20 cellular contexts compared by ENCODE assay signal in genomic region chr2:230075988-230076631, GRCh38. TPM values are rescaled to one million over a fixed set of nuclear protein-coding genes. Genes with fewer than 3 reads are reported as not detected.
DNase-seq lines count a peak whose midpoint lies in the region; ATAC-seq and TF ChIP-seq lines count a peak whose summit lies in the region.
"Had no signal": no experiment of that assay in that cellular context is flagged by ENCODE, and none has a peak within 500 bp of the region (broad histone marks: within the 10 kb centered on the region; RNA-seq: fewer than 3 reads in every experiment).

No MANE protein-coding gene starts in this region.

- H3K4me2 ChIP-seq in GM23338 (no peak overlapping the region), PC-3 (ENCODE audit: low read length) (no peak overlapping the region)

- no TSS peak for BruUV-seq in PC-3 (replicated peaks; lab: Mats Ljungman, UMichigan)

- no peaks in the 10 kb centered on the region for H4K20me1 ChIP-seq in GM23338 (replicated peaks; ENCODE audit: insufficient read depth)
- no peaks in the 10 kb centered on the region for H4K20me1 ChIP-seq in PC-3 (ENCODE audit: low read length)

- H3K79me2 ChIP-seq in GM23338 (replicated peaks; ENCODE audit: insufficient read depth) (no peaks in the 10 kb centered on the region), PC-3 (ENCODE audit: low read length) (no peaks in the 10 kb centered on the region)

- H3K9me3 Mint-ChIP-seq in GM23338 = no peaks in the 10 kb centered on the region; the same call in 2 of the 3 replicates
- no peaks in the 10 kb centered on the region for H3K9me3 Mint-ChIP-seq in effector memory CD8-positive, alpha-beta T cell
- H3K9me3 Mint-ChIP-seq: natural killer cell had no signal

- H3K27me3 Mint-ChIP-seq in GM23338 (ENCODE audit: insufficient read depth, low read depth, poor library complexity) = no peaks in the 10 kb centered on the region
- no peaks in the 10 kb centered on the region for H3K27me3 Mint-ChIP-seq in effector memory CD8-positive, alpha-beta T cell
- H3K27me3 Mint-ChIP-seq: activated naive CD4-positive, alpha-beta T cell treated with anti-CD3 and anti-CD28 coated beads, Interleukin-2, amount 50 U/mL, for 24 hours had no signal

- TF ChIP-seq CTCF in GM23338 (conservative IDR thresholded peaks at IDR 0.05; ENCODE audit: low read depth in 2 of 2) = 0 out of 4 replicates have a peak, but pooled peaks of 1 of the 2 experiments have one; percentile 17
- TF ChIP-seq CTCF in PC-3 (conservative IDR thresholded peaks at IDR 0.05; ENCODE audit: low read depth, low read length) = no peak
- TF ChIP-seq CTCF in fibroblast of mammary gland (conservative IDR thresholded peaks at IDR 0.05; ENCODE audit: control insufficient read depth, insufficient read depth, low read depth, low read length) = no peak

- no peak overlapping the region for H3K4me3 Mint-ChIP-seq in GM23338
- no peak overlapping the region for H3K4me3 Mint-ChIP-seq in effector memory CD8-positive, alpha-beta T cell
- H3K4me3 Mint-ChIP-seq: activated naive CD4-positive, alpha-beta T cell treated with anti-CD3 and anti-CD28 coated beads, Interleukin-2, amount 50 U/mL, for 24 hours; CD4-positive, alpha-beta memory T cell; memory B cell; natural killer cell had no signal

- no peak overlapping the region for H3K9ac ChIP-seq in PC-3 (ENCODE audit: low read length)

- H3K36me3 ChIP-seq in GM23338 (ENCODE audit: insufficient read depth) = no peaks in the 10 kb centered on the region
- H3K36me3 ChIP-seq in PC-3 (ENCODE audit: low read depth, low read length) = no peaks in the 10 kb centered on the region
- H3K36me3 ChIP-seq: vagina had no signal

- H3K27me3 ChIP-seq in GM23338 (ENCODE audit: insufficient read depth) (no peaks in the 10 kb centered on the region), PC-3 (ENCODE audit: low read length) (no peaks in the 10 kb centered on the region)
- H3K27me3 ChIP-seq: vagina had no signal

- no peaks in the 10 kb centered on the region for H3K36me3 Mint-ChIP-seq in GM23338 (ENCODE audit: low read depth)
- peaks cover 5% of the 10 kb centered on the region for H3K36me3 Mint-ChIP-seq in effector memory CD8-positive, alpha-beta T cell (ENCODE audit: insufficient read depth)
- H3K36me3 Mint-ChIP-seq: activated naive CD4-positive, alpha-beta T cell treated with anti-CD3 and anti-CD28 coated beads, Interleukin-2, amount 50 U/mL, for 24 hours; CD4-positive, alpha-beta memory T cell; natural killer cell had no signal

- ATAC-seq in GM23338 (peak; percentile 62), PC-3 (peak; percentile 29; the same call in 1 of the 2 replicates), GM21447 (IDR thresholded peaks at IDR 0.05; ENCODE audit: unreplicated experiment) (no peak)
- no peak for ATAC-seq in effector memory CD8-positive, alpha-beta T cell (replicated peaks)
- ATAC-seq: natural killer cell had no signal

- peak; percentile 3 to 15 for DNase-seq in AML-193 (lab: John Stamatoyannopoulos, UW)
- peak; percentile 22 for DNase-seq in GM23338 (ENCODE audit: low spot score)
- DNase-seq in PC-3 = peak; percentile 13
- peak; percentile 16 for DNase-seq in fibroblast of mammary gland (ENCODE audit: low read depth)
- DNase-seq in DMS114 treated with DMSO at 0.1 percent for 48 hours (lab: John Stamatoyannopoulos, UW; ENCODE audit: unreplicated experiment) = no peak
- no peak for DNase-seq in stimulated activated CD4-positive, alpha-beta T cell treated with anti-CD3 and anti-CD28 coated beads, Interleukin-2, amount 100 ng/mL, for 48 hours
- no peak for DNase-seq in effector memory CD8-positive, alpha-beta T cell
- DNase-seq: activated CD4-positive, alpha-beta T cell treated with anti-CD3 and anti-CD28 coated beads, Interleukin-2, amount 50 U/mL, for 1 hour; activated T-cell treated with anti-CD3 and anti-CD28 coated beads, Interleukin-2, amount 50 U/mL, for 1 hour; CD4-positive, alpha-beta memory T cell; kidney; natural killer cell; NCI-H1105 treated with DMSO at 0.1 percent for 48 hours; NCI-H2171 treated with DMSO at 0.1 percent for 48 hours; stimulated activated CD4-positive, alpha-beta T cell treated with anti-CD3 and anti-CD28 coated beads, Interleukin-4, amount 100 ng/mL, for 24 hours had no signal

- peaks cover 5% of the 10 kb centered on the region; the same call in 2 of the 3 replicates for H3K4me1 Mint-ChIP-seq in GM23338
- H3K4me1 Mint-ChIP-seq in effector memory CD8-positive, alpha-beta T cell (ENCODE audit: low read depth in 2 of 2) = no peaks in the 10 kb centered on the region
- H3K4me1 Mint-ChIP-seq: activated naive CD4-positive, alpha-beta T cell treated with anti-CD3 and anti-CD28 coated beads, Interleukin-2, amount 50 U/mL, for 24 hours; CD4-positive, alpha-beta memory T cell; memory B cell; natural killer cell had no signal

- POLR2A ChIA-PET in PC-3 (lab: Charles Lee; ENCODE audit: unreplicated experiment) = no interaction called here

- no peaks in the 10 kb centered on the region for H3K9me3 ChIP-seq in PC-3 (ENCODE audit: low read length)
- H3K9me3 ChIP-seq: vagina had no signal

- H3K9me2 ChIP-seq in GM23338 (ENCODE audit: insufficient read depth) (no peaks in the 10 kb centered on the region), PC-3 (replicated peaks; ENCODE audit: low read length) (no peaks in the 10 kb centered on the region)

- no peak overlapping the region for H2AFZ ChIP-seq in GM23338
- no peak overlapping the region for H2AFZ ChIP-seq in PC-3 (ENCODE audit: low read length)

- CTCF ChIA-PET in PC-3 (lab: Charles Lee) = no interaction called here

- H3K4me3 ChIP-seq in GM23338 (no peak overlapping the region), PC-3 (ENCODE audit: low read length) (no peak overlapping the region), fibroblast of mammary gland (ENCODE audit: control insufficient read depth, low read depth, low read length) (no peak overlapping the region)
- H3K4me3 ChIP-seq: vagina had no signal

- intact Hi-C loops in PC-3 (cut with micrococcal nuclease) = no loop called here

- H3F3A ChIP-seq in GM23338 (replicated peaks; ENCODE audit: low read depth) = no peaks in the 10 kb centered on the region
- H3F3A ChIP-seq in PC-3 (ENCODE audit: low read length, unreplicated experiment) = no peaks in the 10 kb centered on the region

- no peak overlapping the region for H3K27ac ChIP-seq in GM23338 (ENCODE audit: low read depth)
- H3K27ac ChIP-seq in PC-3 (ENCODE audit: low read length) = no peak overlapping the region
- H3K27ac ChIP-seq: vagina had no signal

- H3K4me1 ChIP-seq in GM23338 (ENCODE audit: insufficient read depth) = no peaks in the 10 kb centered on the region
- H3K4me1 ChIP-seq in PC-3 (ENCODE audit: insufficient read depth, low read length) = no peaks in the 10 kb centered on the region
- H3K4me1 ChIP-seq: vagina had no signal

- no peak overlapping the region for H3K27ac Mint-ChIP-seq in GM23338
- no peak overlapping the region for H3K27ac Mint-ChIP-seq in effector memory CD8-positive, alpha-beta T cell
- H3K27ac Mint-ChIP-seq: activated naive CD4-positive, alpha-beta T cell treated with anti-CD3 and anti-CD28 coated beads, Interleukin-2, amount 50 U/mL, for 24 hours; CD4-positive, alpha-beta memory T cell; memory B cell; natural killer cell had no signal

TF ChIP-seq in GM23338, 12 proteins besides CTCF, POLR2A, EP300 and RAD21:
- TF ChIP-seq ZNF114 (CRISPR knock-in tag; IDR thresholded peaks at IDR 0.05) (no peak), STAT1 (IDR thresholded peaks at IDR 0.05; ENCODE audit: unreplicated experiment) (no peak), NANOG (IDR thresholded peaks at IDR 0.05; ENCODE audit: borderline replicate concordance) (no peak), POLR2AphosphoS5 (IDR thresholded peaks at IDR 0.05; ENCODE audit: low read depth) (no peak), REST (IDR thresholded peaks at IDR 0.05; ENCODE audit: unreplicated experiment) (no peak), CREB1 (CRISPR knock-in tag; IDR thresholded peaks at IDR 0.05; ENCODE audit: low read depth) (no peak), EZH2 (IDR thresholded peaks at IDR 0.05; ENCODE audit: low read depth, unreplicated experiment) (no peak)

RNA-seq across cellular contexts. Expression of gene SLC16A14, which starts 7.4 kb away (rescaled TPM):
- 2.7 and 4.0 TPM in 2 replicates for total RNA-seq in GM23338 (2014; rRNA removed; shearing (Covaris generic))
- polyA plus RNA-seq in GM23338 (2016; fragmentation: Nextera tagmentation; extraction: Ambion mirVana) = 0.57 and 1.1 TPM in 2 replicates
- total RNA-seq in PC-3 (2014; rRNA removed) = 12.4 and 14.4 TPM in 2 replicates
- total RNA-seq: HT1080 had no signal

Comparison
In these comparisons a context has a peak if more than half of its experiments do, and no peak if none do; other contexts are left out.
1. DNase-seq: peak in AML-193 (2 of 2), GM23338 (single experiment), PC-3 (single experiment) and fibroblast of mammary gland (single experiment); none in DMS114 treated with DMSO at 0.1 percent for 48 hours (single experiment), stimulated activated CD4-positive, alpha-beta T cell treated with anti-CD3 and anti-CD28 coated beads, Interleukin-2, amount 100 ng/mL, for 48 hours (0 of 2) and effector memory CD8-positive, alpha-beta T cell (0 of 3).
2. ATAC-seq: peak in GM23338 (single experiment) and PC-3 (single experiment); none in GM21447 (single experiment) and effector memory CD8-positive, alpha-beta T cell (single experiment).